In genomic region chr6:27514906-27515495, GRCh38 we compare ENCODE assay signal across 14 cellular contexts. TPM values are rescaled to one million over a fixed set of nuclear protein-coding genes. Genes with fewer than 3 reads are reported as not detected.
DNase-seq lines count a peak whose midpoint lies in the region; ATAC-seq and TF ChIP-seq lines count a peak whose summit lies in the region.
"Had no signal": no experiment of that assay in that cellular context is flagged by ENCODE, and none has a peak within 500 bp of the region (broad histone marks: within the 10 kb centered on the region; RNA-seq: fewer than 3 reads in every experiment).

No MANE protein-coding gene starts in this region.

- H3K9me3 Mint-ChIP-seq in activated T-cell treated with anti-CD3 and anti-CD28 coated beads, Interleukin-2, amount 50 U/mL, for 72 hours = no peaks in the 10 kb centered on the region
- H3K9me3 Mint-ChIP-seq in type B pancreatic cell = no peaks in the 10 kb centered on the region
- H3K9me3 Mint-ChIP-seq: memory B cell had no signal

- no peaks in the 10 kb centered on the region for H3K36me3 Mint-ChIP-seq in activated T-cell treated with anti-CD3 and anti-CD28 coated beads, Interleukin-2, amount 50 U/mL, for 72 hours (ENCODE audit: insufficient read depth in 2 of 2)
- H3K36me3 Mint-ChIP-seq in type B pancreatic cell = no peaks in the 10 kb centered on the region
- H3K36me3 Mint-ChIP-seq: memory B cell had no signal

- no peak for TF ChIP-seq EP300 in tibial nerve (IDR thresholded peaks at IDR 0.05)

- H3K9me3 ChIP-seq in iPS-20b (ENCODE audit: insufficient read depth, low read depth, low read length) (no peaks in the 10 kb centered on the region), tibial nerve (no peaks in the 10 kb centered on the region)

- WGBS in tibial nerve, 2 donors = 29 to 42% methylated on average over 28 of the region's 28 CpGs

- no peaks in the 10 kb centered on the region for H3K4me1 ChIP-seq in iPS-20b (ENCODE audit: insufficient read depth, low read length)
- H3K4me1 ChIP-seq in tibial nerve = peaks cover 0 to 13% (median 9%) of the 10 kb centered on the region in 4 donors

- TF ChIP-seq POLR2A in tibial nerve (IDR thresholded peaks at IDR 0.05) = no peak

- no peaks in the 10 kb centered on the region for H3K36me3 ChIP-seq in iPS-20b (ENCODE audit: insufficient read depth, low read depth, low read length)
- no peaks in the 10 kb centered on the region for H3K36me3 ChIP-seq in tibial nerve

- H3K9ac ChIP-seq in iPS-20b (ENCODE audit: low read depth, low read length) = no peak overlapping the region

- no peak overlapping the region for H3K27ac Mint-ChIP-seq in activated T-cell treated with anti-CD3 and anti-CD28 coated beads, Interleukin-2, amount 50 U/mL, for 72 hours
- no peak overlapping the region for H3K27ac Mint-ChIP-seq in type B pancreatic cell
- H3K27ac Mint-ChIP-seq: memory B cell had no signal

- H3K27me3 Mint-ChIP-seq in activated T-cell treated with anti-CD3 and anti-CD28 coated beads, Interleukin-2, amount 50 U/mL, for 72 hours (ENCODE audit: low read depth) = peaks cover 68% of the 10 kb centered on the region
- peaks cover 43% of the 10 kb centered on the region for H3K27me3 Mint-ChIP-seq in type B pancreatic cell

- DNase-seq in stimulated activated CD4-positive, alpha-beta T cell treated with anti-CD3 and anti-CD28 coated beads, Interleukin-15, amount 100 ng/mL, for 24 hours = peak; percentile 10
- DNase-seq in stimulated activated CD4-positive, alpha-beta T cell treated with anti-CD3 and anti-CD28 coated beads, Interleukin-12 subunit alpha, Interleukin-12 subunit beta, amount 100 ng/mL, for 4 hours = no peak
- DNase-seq in activated T-cell treated with anti-CD3 and anti-CD28 coated beads, Interleukin-2, amount 50 U/mL, for 72 hours = no peak
- no peak for DNase-seq in type B pancreatic cell (ENCODE audit: extremely low spot score, unreplicated experiment)
- DNase-seq in cerebellar cortex (ENCODE audit: low spot score) = no peak
- no peak for DNase-seq in tibial nerve (ENCODE audit: low spot score in 2 of 2)
- DNase-seq in activated gamma-delta T cell treated with Interleukin-2 at 50 U/mL for 16 hours = no peak
- DNase-seq: activated gamma-delta T cell, NCI-H2171, PC-9, right cardiac atrium had no signal

- H3K27ac ChIP-seq in iPS-20b (ENCODE audit: low read length) (no peak overlapping the region), tibial nerve (no peak overlapping the region)
- H3K27ac ChIP-seq: PC-9 had no signal

- TF ChIP-seq CTCF in type B pancreatic cell (conservative IDR thresholded peaks at IDR 0.05) (no peak), tibial nerve (IDR thresholded peaks at IDR 0.05) (no peak)

- H3K27me3 ChIP-seq in iPS-20b (ENCODE audit: insufficient read depth, low read length) (peaks cover 14% of the 10 kb centered on the region; the same call in 1 of the 2 replicates), tibial nerve (peaks cover 0 to 40% of the 10 kb centered on the region in 2 donors)

- peak overlapping the region; percentile 54 to 65 for H3K4me3 Mint-ChIP-seq in activated T-cell treated with anti-CD3 and anti-CD28 coated beads, Interleukin-2, amount 50 U/mL, for 72 hours
- H3K4me3 Mint-ChIP-seq in type B pancreatic cell = peak overlapping the region; percentile 27
- H3K4me3 Mint-ChIP-seq: memory B cell had no signal

- peak overlapping the region; percentile 48; the same call in 1 of the 2 replicates for H3K4me3 ChIP-seq in iPS-20b (ENCODE audit: low read length)
- H3K4me3 ChIP-seq in tibial nerve = peak overlapping the region in 1 of 4 donors; percentile 29
- H3K4me3 ChIP-seq: PC-9 had no signal

- peaks cover 16% of the 10 kb centered on the region for H3K4me1 Mint-ChIP-seq in activated T-cell treated with anti-CD3 and anti-CD28 coated beads, Interleukin-2, amount 50 U/mL, for 72 hours (ENCODE audit: low read depth)
- H3K4me1 Mint-ChIP-seq in type B pancreatic cell (ENCODE audit: unreplicated experiment) = peaks cover 7% of the 10 kb centered on the region

- ATAC-seq in activated T-cell treated with anti-CD3 and anti-CD28 coated beads, Interleukin-2, amount 50 U/mL, for 72 hours (replicated peaks in 1 of 2) = no peak
- ATAC-seq: HCT116, right cardiac atrium had no signal

RNA-seq across cellular contexts. Expression of gene ZNF184, which starts 42.1 kb away (rescaled TPM):
- 10 to 100 TPM; 12.3 to 13.1 TPM for total RNA-seq in activated T-cell treated with anti-CD3 and anti-CD28 coated beads, Interleukin-2, amount 50 U/mL, for 72 hours
- total RNA-seq in type B pancreatic cell (ENCODE audit: low replicate concordance) (9.9 and 14.5 TPM in 2 replicates), tibial nerve (10 to 100 TPM in 2 of 4 donors, 1 to 10 TPM in 2; 6.1 to 10.7 (median 8.9) TPM)
